In genomic region chr9:16868706-16869105, GRCh38 we compare ENCODE assay signal across 1 cellular context.
TF ChIP-seq lines count a peak whose summit lies in the region.

No MANE protein-coding gene starts in this region.

TF ChIP-seq in WTC11, 78 proteins besides CTCF, POLR2A, EP300 and RAD21 (continued from another document):
- TF ChIP-seq PREB (CRISPR knock-in tag; IDR thresholded peaks at IDR 0.05; ENCODE audit: borderline replicate concordance) = no peak
- no peak for TF ChIP-seq TP53 (CRISPR knock-in tag; IDR thresholded peaks at IDR 0.05)
- no peak for TF ChIP-seq MYBL2 (CRISPR knock-in tag; IDR thresholded peaks at IDR 0.05)
- TF ChIP-seq AR (CRISPR knock-in tag; IDR thresholded peaks at IDR 0.05) = no peak
- TF ChIP-seq NR1H2 (CRISPR knock-in tag; IDR thresholded peaks at IDR 0.05) = no peak
- no peak for TF ChIP-seq RORB (CRISPR knock-in tag; IDR thresholded peaks at IDR 0.05)
- no peak for TF ChIP-seq USF2 (CRISPR knock-in tag; IDR thresholded peaks at IDR 0.05)
- no peak for TF ChIP-seq MAX (CRISPR knock-in tag; IDR thresholded peaks at IDR 0.05)
- no peak for TF ChIP-seq CREM (CRISPR knock-in tag; IDR thresholded peaks at IDR 0.05)
- TF ChIP-seq PRRX2 (CRISPR knock-in tag; IDR thresholded peaks at IDR 0.05) = no peak
- TF ChIP-seq NFYB (CRISPR knock-in tag; conservative IDR thresholded peaks at IDR 0.05; ENCODE audit: low read depth) = no peak
- TF ChIP-seq RELA (CRISPR knock-in tag; IDR thresholded peaks at IDR 0.05; ENCODE audit: borderline replicate concordance) = no peak
- TF ChIP-seq ZBTB21 (CRISPR knock-in tag; IDR thresholded peaks at IDR 0.05; ENCODE audit: borderline replicate concordance) = no peak
- no peak for TF ChIP-seq MXD4 (CRISPR knock-in tag; IDR thresholded peaks at IDR 0.05; ENCODE audit: borderline replicate concordance)
